ENCODE assay signal across 26 cellular contexts in genomic region chr15:78156653-78157052, GRCh38. TPM values are rescaled to one million over a fixed set of nuclear protein-coding genes. Genes with fewer than 3 reads are reported as not detected.
A peak's percentile ranks its signal among the peaks of the same experiment; 100 is the strongest.
DNase-seq lines count a peak whose midpoint lies in the region; ATAC-seq and TF ChIP-seq lines count a peak whose summit lies in the region.
"Had no signal": no experiment of that assay in that cellular context is flagged by ENCODE, and none has a peak within 500 bp of the region (broad histone marks: within the 10 kb centered on the region; RNA-seq: fewer than 3 reads in every experiment).

No MANE protein-coding gene starts in this region.

- DNase-seq in activated T-cell treated with anti-CD3 and anti-CD28 coated beads, Interleukin-2, amount 50 U/mL, for 24 hours: no peak
- DNase-seq in activated T-cell treated with anti-CD3 and anti-CD28 coated beads for 4 hours (no peak), endodermal cell (no peak), gastrocnemius medialis (no peak), stomach (no peak)
- DNase-seq: activated CD4-positive, CD25-positive, alpha-beta regulatory T cell treated with anti-CD3 and anti-CD28 coated beads, Interleukin-2, amount 50 U/mL, for 72 hours; activated CD8-positive, alpha-beta T cell treated with anti-CD3 and anti-CD28 coated beads, Interleukin-2, amount 10 ng/mL, durations not matched to agents 7 days and 5 days; activated gamma-delta T cell; CD8-positive, alpha-beta T cell; DMS153; effector CD4-positive, alpha-beta T cell; erythroblast; foreskin melanocyte; NCI-H1436 treated with DMSO at 0.1 percent for 48 hours; NCI-H446; NCI-H774; stimulated activated CD4-positive, alpha-beta T cell treated with anti-CD3 and anti-CD28 coated beads, Interleukin-15, amount 100 ng/mL, for 24 hours; stimulated activated naive CD8-positive, alpha-beta T cell treated with anti-CD3 and anti-CD28 coated beads, Interleukin-15, Interleukin-2, amounts not matched to agents 100 U/mL and 50 U/mL, for 24 hours; thyroid gland had no signal

- H3K4me1 Mint-ChIP-seq in activated T-cell treated with anti-CD3 and anti-CD28 coated beads, Interleukin-2, amount 50 U/mL, for 24 hours (ENCODE audit: low read depth): peaks cover 18% of the 10 kb centered on the region
- peaks cover 18% of the 10 kb centered on the region for H3K4me1 Mint-ChIP-seq in endodermal cell

- H3K36me3 Mint-ChIP-seq in activated T-cell treated with anti-CD3 and anti-CD28 coated beads, Interleukin-2, amount 50 U/mL, for 24 hours (ENCODE audit: low read depth): peaks cover 73% of the 10 kb centered on the region
- peaks cover 21% of the 10 kb centered on the region for H3K36me3 Mint-ChIP-seq in endodermal cell (ENCODE audit: low read depth)

- peaks cover 13% of the 10 kb centered on the region for H3K36me3 ChIP-seq in HUES6 (ENCODE audit: control insufficient read depth, insufficient read depth, low read length)
- peaks cover 13% of the 10 kb centered on the region for H3K36me3 ChIP-seq in endodermal cell (ENCODE audit: control insufficient read depth, insufficient read depth, low read length)
- peaks cover 0 to 39% of the 10 kb centered on the region in 2 donors for H3K36me3 ChIP-seq in gastrocnemius medialis
- peaks cover 31 to 63% (median 54%) of the 10 kb centered on the region in 4 donors for H3K36me3 ChIP-seq in stomach

- peak overlapping the region; percentile 33 for H3K27ac Mint-ChIP-seq in activated T-cell treated with anti-CD3 and anti-CD28 coated beads, Interleukin-2, amount 50 U/mL, for 24 hours
- H3K27ac Mint-ChIP-seq in endodermal cell: peak overlapping the region; percentile 72
- H3K27ac Mint-ChIP-seq: activated CD8-positive, alpha-beta T cell treated with anti-CD3 and anti-CD28 coated beads, Interleukin-2, amount 10 ng/mL, durations not matched to agents 7 days and 5 days; brain; CD8-positive, alpha-beta T cell had no signal

- H3K27me3 ChIP-seq in HUES6 (ENCODE audit: control insufficient read depth, insufficient read depth, low read length) (no peaks in the 10 kb centered on the region), endodermal cell (ENCODE audit: control insufficient read depth, insufficient read depth, low read length, poor library complexity, severe bottlenecking) (no peaks in the 10 kb centered on the region), gastrocnemius medialis (no peaks in the 10 kb centered on the region), stomach (no peaks in the 10 kb centered on the region)
- H3K27me3 ChIP-seq: hepatocyte, neutrophil, thyroid gland had no signal

- peaks cover 24% of the 10 kb centered on the region for H3K4me1 ChIP-seq in HUES6 (ENCODE audit: control insufficient read depth, insufficient read depth, low read length)
- H3K4me1 ChIP-seq in endodermal cell (ENCODE audit: control insufficient read depth, insufficient read depth, low read length): no peaks in the 10 kb centered on the region
- peaks cover 33 to 42% of the 10 kb centered on the region in 2 donors for H3K4me1 ChIP-seq in gastrocnemius medialis
- peaks cover 0 to 22% (median 11%) of the 10 kb centered on the region in 4 donors for H3K4me1 ChIP-seq in stomach
- H3K4me1 ChIP-seq: thyroid gland had no signal

- TF ChIP-seq POLR2A in gastrocnemius medialis (IDR thresholded peaks at IDR 0.05) (no peak), stomach (IDR thresholded peaks at IDR 0.05) (no peak)

- H3K4me3 ChIP-seq in HUES6 (ENCODE audit: low read depth, low read length) (0 out of 2 replicates have a peak overlapping the region, but pooled peaks have one; percentile 10), endodermal cell (ENCODE audit: low read length) (no peak overlapping the region), gastrocnemius medialis (no peak overlapping the region), stomach (no peak overlapping the region)
- H3K4me3 ChIP-seq: hepatocyte, K562, thyroid gland had no signal

- H3K9ac ChIP-seq in HUES6 (ENCODE audit: low read length) (no peak overlapping the region), endodermal cell (ENCODE audit: extremely low read depth, low read length, poor library complexity, severe bottlenecking) (no peak overlapping the region)

- TF ChIP-seq CTCF in endodermal cell (conservative IDR thresholded peaks at IDR 0.05) (no peak), gastrocnemius medialis (IDR thresholded peaks at IDR 0.05 in 4 of 5, conservative IDR thresholded peaks at IDR 0.05 in 1 of 5) (no peak), stomach (IDR thresholded peaks at IDR 0.05) (no peak)

- H3K27ac ChIP-seq in HUES6 (ENCODE audit: low read depth, low read length): peak overlapping the region; percentile 72
- no peak overlapping the region for H3K27ac ChIP-seq in endodermal cell (ENCODE audit: low read depth, low read length)
- H3K27ac ChIP-seq in gastrocnemius medialis: peak overlapping the region in 3 of 4 donors; percentile 4 to 78 (median 76)
- no peak overlapping the region for H3K27ac ChIP-seq in stomach
- H3K27ac ChIP-seq: hepatocyte, neutrophil, thyroid gland had no signal

- intact Hi-C loops in gastrocnemius medialis (cut with DNase I; ENCODE audit: low total_unique reads) (no loop called here), stomach (cut with DNase I; ENCODE audit: low total_unique reads) (no loop called here)

- in situ Hi-C loops in gastrocnemius medialis (cut with MboI; ENCODE audit: low sequenced_read_pairs in 4 of 4): no loop called here

- no peak for ATAC-seq in gastrocnemius medialis
- no peak for ATAC-seq in HG03196 (IDR thresholded peaks at IDR 0.05; ENCODE audit: unreplicated experiment)
- no peak for ATAC-seq in GM18867 (IDR thresholded peaks at IDR 0.05; ENCODE audit: unreplicated experiment)
- ATAC-seq: activated CD8-positive, alpha-beta T cell treated with anti-CD3 and anti-CD28 coated beads, Interleukin-2, amount 10 ng/mL, durations not matched to agents 7 days and 5 days; CD8-positive, alpha-beta T cell; K562; stimulated activated naive CD8-positive, alpha-beta T cell treated with anti-CD3 and anti-CD28 coated beads, Interleukin-15, Interleukin-2, amounts not matched to agents 100 U/mL and 50 U/mL, for 24 hours had no signal

- 71% methylated on average over 1 of the region's 1 CpG; no CpG with 5 or more reads in 1 of the 2 experiments for WGBS in endodermal cell (ENCODE audit: insufficient coverage in 1 of 2, insufficient read length in 1 of 2), 2 experiments
- 68 to 88% (median 79%) methylated on average over 1 of the region's 1 CpG for WGBS in stomach, 5 donors

- H3K27me3 Mint-ChIP-seq in activated T-cell treated with anti-CD3 and anti-CD28 coated beads, Interleukin-2, amount 50 U/mL, for 24 hours: no peaks in the 10 kb centered on the region
- H3K27me3 Mint-ChIP-seq in endodermal cell (ENCODE audit: insufficient read depth): no peaks in the 10 kb centered on the region
- H3K27me3 Mint-ChIP-seq: brain had no signal

- no peak for TF ChIP-seq EP300 in stomach (IDR thresholded peaks at IDR 0.05)

- no peaks in the 10 kb centered on the region for H3K9me3 Mint-ChIP-seq in activated T-cell treated with anti-CD3 and anti-CD28 coated beads, Interleukin-2, amount 50 U/mL, for 24 hours
- no peaks in the 10 kb centered on the region for H3K9me3 Mint-ChIP-seq in endodermal cell
- H3K9me3 Mint-ChIP-seq: brain; CD8-positive, alpha-beta T cell had no signal

- H3K9me3 ChIP-seq in HUES6 (ENCODE audit: control insufficient read depth, insufficient read depth, low read depth, low read length) (no peaks in the 10 kb centered on the region), endodermal cell (ENCODE audit: control insufficient read depth, low read length) (no peaks in the 10 kb centered on the region), gastrocnemius medialis (no peaks in the 10 kb centered on the region), stomach (no peaks in the 10 kb centered on the region)
- H3K9me3 ChIP-seq: neutrophil, thyroid gland had no signal

- H3K4me3 Mint-ChIP-seq in activated T-cell treated with anti-CD3 and anti-CD28 coated beads, Interleukin-2, amount 50 U/mL, for 24 hours: no peak overlapping the region
- H3K4me3 Mint-ChIP-seq in endodermal cell: no peak overlapping the region
- H3K4me3 Mint-ChIP-seq: activated CD8-positive, alpha-beta T cell treated with anti-CD3 and anti-CD28 coated beads, Interleukin-2, amount 10 ng/mL, durations not matched to agents 7 days and 5 days; brain; CD8-positive, alpha-beta T cell had no signal

RNA-seq across cellular contexts. Expression of gene IDH3A, which starts 7.5 kb away (rescaled TPM):
- 10 to 100 TPM; 34.2 to 43.2 TPM for total RNA-seq in endodermal cell
- 16.1 TPM for polyA plus RNA-seq in endodermal cell (2013, experiment 1 of 2)
- 16.9 TPM for polyA plus RNA-seq in endodermal cell (2013, experiment 2 of 2)
- 100 to 1,000 TPM; 133 to 202 (median 168) TPM for total RNA-seq in gastrocnemius medialis
- 100 to 1,000 TPM in 2 of 5 donors, 10 to 100 TPM in 3; 42.9 to 731 (median 68.4) TPM for total RNA-seq in stomach
- 10 to 100 TPM; 25.5 to 35.3 (median 25.6) TPM for polyA plus RNA-seq in stomach

RNA-seq across cellular contexts. Expression of gene CIB2, which starts 25.4 kb away (rescaled TPM):
- total RNA-seq in endodermal cell (10 to 100 TPM; 40.6 to 41.7 TPM), gastrocnemius medialis (10 to 100 TPM in 1 of 4 donors, 1 to 10 TPM in 3; 5.6 to 14.4 (median 6.7) TPM), stomach (10 to 100 TPM in 1 of 5 donors, 1 to 10 TPM in 2, under 1 TPM in 1, not detected in 1; 0.87 to 20.4 (median 3.4) TPM)
- 42.9 TPM for polyA plus RNA-seq in endodermal cell (2013, experiment 1 of 2)
- polyA plus RNA-seq in endodermal cell (2013, experiment 2 of 2): 38.6 TPM
- polyA plus RNA-seq in stomach: 10 to 100 TPM in 1 of 3 donors, 1 to 10 TPM in 1, under 1 TPM in 1; 0.80 to 13.1 (median 5.2) TPM

Comparison
In these comparisons a context has a peak if more than half of its experiments do, and no peak if none do; other contexts are left out.
1. H3K27ac ChIP-seq: peak in HUES6 (single experiment) and gastrocnemius medialis (3 of 4); none in endodermal cell (single experiment) and stomach (0 of 5).